Comparison of ENCODE assay signal across 9 cellular contexts in the genomic region with DNA sequence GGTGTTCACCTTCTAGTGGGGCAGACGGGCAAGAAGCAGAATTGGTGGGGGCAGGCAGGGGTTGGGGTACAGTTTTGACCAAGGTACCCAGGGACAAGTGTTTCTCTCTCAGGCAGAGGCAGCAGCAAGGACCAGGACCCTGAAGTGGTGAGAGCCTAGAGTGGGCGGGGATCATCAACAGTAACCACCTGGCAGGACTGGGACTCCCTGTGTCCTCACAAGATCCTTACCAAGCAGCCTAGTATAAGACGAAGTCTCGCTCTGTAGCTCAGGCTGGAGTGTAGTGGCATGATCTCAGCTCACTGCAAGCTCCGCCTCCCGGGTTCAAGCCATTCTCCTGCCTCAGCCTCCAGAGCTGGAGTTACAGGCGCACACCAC. TPM values are rescaled to one million over a fixed set of nuclear protein-coding genes. Genes with fewer than 3 reads are reported as not detected.
DNase-seq lines count a peak whose midpoint lies in the region; FAIRE-seq and TF ChIP-seq lines count a peak whose summit lies in the region.
"Had no signal": no experiment of that assay in that cellular context is flagged by ENCODE, and none has a peak within 500 bp of the region (broad histone marks: within the 10 kb centered on the region; RNA-seq: fewer than 3 reads in every experiment).

No MANE protein-coding gene starts in this region.

- H2BK15ac ChIP-seq in H1 (ENCODE audit: low read length) = peak overlapping the region; percentile 20; the same call in 1 of the 2 replicates

- peaks cover 6 to 8% of the 10 kb centered on the region in 2 experiments for H4K20me1 ChIP-seq in H1 (replicated peaks in 1 of 2; ENCODE audit: control insufficient read depth in 1 of 2, insufficient read depth in 2 of 2, low read length in 2 of 2)

- H4K8ac ChIP-seq in H1 (ENCODE audit: extremely low read depth, insufficient read depth, low read length) = no peak overlapping the region

- TF ChIP-seq RAD21 in H1 (IDR thresholded peaks at IDR 0.05 in 1 of 2, conservative IDR thresholded peaks at IDR 0.05 in 1 of 2; ENCODE audit: low read depth in 2 of 2, low read length in 2 of 2) = no peak

- peak overlapping the region; percentile 89; the same call in 1 of the 2 replicates for H2BK20ac ChIP-seq in H1 (ENCODE audit: low read length)

- H3K23me2 ChIP-seq in H1 (ENCODE audit: low read depth, low read length) = peaks cover 14% of the 10 kb centered on the region

- H3K4ac ChIP-seq in H1 (replicated peaks; ENCODE audit: insufficient read length, low read depth, low read length) = peak overlapping the region; percentile 92

- peaks cover 3 to 45% (median 31%) of the 10 kb centered on the region in 4 experiments for H3K4me1 ChIP-seq in H1 (replicated peaks in 1 of 4; ENCODE audit: control insufficient read depth in 3 of 4, insufficient read depth in 4 of 4, low read length in 3 of 4)

- FAIRE-seq in H1 (lab: Jason Lieb, UNC) = no peak

- H3K36me3 ChIP-seq in H1 (ENCODE audit: control insufficient read depth in 2 of 4, insufficient read depth in 4 of 4, low read length in 3 of 4) = peaks cover 6 to 17% (median 9%) of the 10 kb centered on the region in 4 experiments; a peak in 6 of 8 replicates

- no peak overlapping the region for H3K9ac ChIP-seq in H1 (replicated peaks in 1 of 4; ENCODE audit: extremely low read depth in 1 of 4, low read depth in 3 of 4, low read length in 3 of 4)

- H2BK120ac ChIP-seq in H1 (replicated peaks; ENCODE audit: low read depth, low read length) = peak overlapping the region; percentile 71

- H3K79me2 ChIP-seq in H1 (ENCODE audit: control insufficient read depth in 1 of 2, insufficient read depth in 2 of 2, low read length in 2 of 2) = peaks cover 5 to 15% of the 10 kb centered on the region in 2 experiments; a peak in 3 of 4 replicates

- peak overlapping the region; percentile 98 for H4K91ac ChIP-seq in H1 (replicated peaks; ENCODE audit: insufficient read length, low read length)

- peaks cover 8% of the 10 kb centered on the region; the same call in 1 of the 2 replicates for H3K79me1 ChIP-seq in H1 (ENCODE audit: low read depth, low read length)

- H3K9me3 ChIP-seq in H1 (ENCODE audit: insufficient read depth in 2 of 2, low read depth in 1 of 2, low read length in 1 of 2) = no peaks in the 10 kb centered on the region

- 0 out of 8 replicates have a peak overlapping the region, but pooled peaks of 1 of the 4 experiments have one; percentile 54 for H3K4me3 ChIP-seq in H1 (ENCODE audit: extremely low read depth in 1 of 4, insufficient read depth in 2 of 4, low read depth in 3 of 4, low read length in 4 of 4)

- no peak for TF ChIP-seq CTCF in RWPE1 (conservative IDR thresholded peaks at IDR 0.05; ENCODE audit: low read depth)
- no peak for TF ChIP-seq CTCF in H1 (IDR thresholded peaks at IDR 0.05; ENCODE audit: control extremely low read depth in 1 of 3, insufficient read depth in 1 of 3, low read depth in 1 of 3, low read length in 3 of 3)

- 91% methylated on average over 7 of the region's 7 CpGs; no CpG with 5 or more reads in 1 of the 2 experiments for WGBS in H1 (ENCODE audit: extremely low coverage in 1 of 2, insufficient coverage in 1 of 2, insufficient read length in 1 of 2, insufficient replicate concordance in 2 of 2, low coverage in 1 of 2, low lambda C conversion rate in 2 of 2, missing lambda C conversion rate in 1 of 2), 2 experiments

- peak overlapping the region; percentile 98 for H2BK5ac ChIP-seq in H1 (ENCODE audit: low read depth, low read length)

- no peak overlapping the region for H3K56ac ChIP-seq in H1 (replicated peaks; ENCODE audit: insufficient read length, low read depth, low read length)

- CTCF ChIA-PET in RWPE1 (lab: Yijun Ruan, JAX) (no interaction called here), H1 (lab: Charles Lee; ENCODE audit: partially characterized antibody) (interaction anchor here (1.4 to 1.5 kb wide), 2 partner anchors 14 to 125 kb away, joined by 6 to 9 read pairs; no protein-coding TSS in a partner anchor)

- TF ChIP-seq POLR2A in H1 (IDR thresholded peaks at IDR 0.05; ENCODE audit: control extremely low read depth in 1 of 2, low read depth in 2 of 2, low read length in 2 of 2) = no peak

- H3K27me3 ChIP-seq in H1 (replicated peaks in 1 of 4; ENCODE audit: control insufficient read depth in 3 of 4, extremely low read depth in 1 of 4, insufficient read depth in 3 of 4, low read length in 3 of 4) = no peaks in the 10 kb centered on the region

- H3K27ac ChIP-seq in RWPE1 (peak overlapping the region; percentile 91), H1 (ENCODE audit: low read depth, low read length) (no peak overlapping the region)

- peak overlapping the region; percentile 99 for H3K18ac ChIP-seq in H1 (ENCODE audit: extremely low read depth, low read length)

- peak overlapping the region in 1 of 2 experiments; percentile 95; a peak in 3 of 4 replicates for H3K4me2 ChIP-seq in H1 (ENCODE audit: insufficient read depth in 1 of 2, low read depth in 2 of 2, low read length in 2 of 2)

- H2BK12ac ChIP-seq in H1 (ENCODE audit: low read depth, low read length) = peak overlapping the region; percentile 98; the same call in 1 of the 2 replicates

- H2AFZ ChIP-seq in H1 (ENCODE audit: low read length) = no peak overlapping the region

- 0 out of 2 replicates have a peak overlapping the region, but pooled peaks have one; percentile 95 for H2AK5ac ChIP-seq in H1 (ENCODE audit: low read depth, low read length)

- H3K14ac ChIP-seq in H1 (ENCODE audit: insufficient read length) = no peak overlapping the region

- DNase-seq in NCI-H82 (lab: John Stamatoyannopoulos, UW) = peak; percentile 57
- DNase-seq in NCI-H82 treated with DMSO at 0.1 percent for 48 hours (lab: John Stamatoyannopoulos, UW; ENCODE audit: unreplicated experiment) = no peak
- DNase-seq in RWPE1 (ENCODE audit: low spot score) = no peak
- no peak for DNase-seq in H1 (ENCODE audit: low read depth in 1 of 2, low spot score in 2 of 2)
- peak; percentile 27 for DNase-seq in stimulated activated CD8-positive, alpha-beta memory T cell treated with anti-CD3 and anti-CD28 coated beads, Interleukin-4, amount 100 ng/mL, for 48 hours
- no peak for DNase-seq in NCI-H226
- no peak for DNase-seq in Kasumi-1 (lab: John Stamatoyannopoulos, UW)
- DNase-seq in hypothalamus (lab: John Stamatoyannopoulos, UW) = no peak
- DNase-seq: SIG-M5 had no signal

- H4K5ac ChIP-seq in H1 (ENCODE audit: insufficient read length, low read depth, low read length) = no peak overlapping the region

- POLR2A ChIA-PET in RWPE1 (lab: Yijun Ruan, JAX; ENCODE audit: low non-redundant PET) = no interaction called here
- POLR2A ChIA-PET in H1 (lab: Charles Lee; ENCODE audit: partially characterized antibody) = interaction anchor here (1.3 to 1.8 kb wide), 5 partner anchors 8 to 135 kb away, joined by 3 to 8 read pairs (median 4); no protein-coding TSS in a partner anchor

- no peak for TF ChIP-seq EP300 in H1 (IDR thresholded peaks at IDR 0.05; ENCODE audit: borderline replicate concordance in 1 of 2, low read depth in 2 of 2, low read length in 2 of 2)

- no peak overlapping the region for H3K23ac ChIP-seq in H1 (ENCODE audit: insufficient read length)

TF ChIP-seq in H1, 55 proteins besides CTCF, POLR2A, EP300 and RAD21:
- no peak for TF ChIP-seq PHF8 (conservative IDR thresholded peaks at IDR 0.05; ENCODE audit: low read depth, low read length)
- no peak for TF ChIP-seq BRCA1 (IDR thresholded peaks at IDR 0.05; ENCODE audit: low read depth, low read length)
- no peak for TF ChIP-seq BACH1 (IDR thresholded peaks at IDR 0.05; ENCODE audit: low read length)
- TF ChIP-seq RNF2 (IDR thresholded peaks at IDR 0.05; ENCODE audit: borderline replicate concordance, low read depth, low read length, missing control alignments, poor library complexity, severe bottlenecking) = no peak
- TF ChIP-seq, protein P1, sequence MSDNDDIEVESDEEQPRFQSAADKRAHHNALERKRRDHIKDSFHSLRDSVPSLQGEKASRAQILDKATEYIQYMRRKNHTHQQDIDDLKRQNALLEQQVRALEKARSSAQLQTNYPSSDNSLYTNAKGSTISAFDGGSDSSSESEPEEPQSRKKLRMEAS (IDR thresholded peaks at IDR 0.05) = no peak
- TF ChIP-seq EZH2 (IDR thresholded peaks at IDR 0.05; ENCODE audit: low read depth, low read length, severe bottlenecking) = no peak

RNA-seq across cellular contexts. Expression of a gene that starts 3.2 kb away (rescaled TPM):
- 80.1 and 89.7 TPM in 2 replicates for total RNA-seq in H1 (2021; fragmentation: NEBNext Ultra II Directional; extraction: Animal tissue kit (Norgen Biotek cat#: 25700))
- polyA plus RNA-seq in H1 (2011; rRNA removed) = 78.0 and 105 TPM in 2 replicates
- polyA plus RNA-seq in H1 (2011; cell fraction: cytosol; rRNA removed) = 93.5 TPM
- polyA plus RNA-seq in H1 (2011; cell fraction: nucleus; rRNA removed) = 230 TPM
- 68.6 to 97.3 TPM (median 83.2 TPM) in 4 replicates for polyA plus RNA-seq in H1 (2012, experiment 1 of 2)
- polyA plus RNA-seq in H1 (2012, experiment 2 of 2) = 59.0 TPM
- polyA plus RNA-seq in H1 (2013, experiment 1 of 2) = 44.9 TPM
- polyA plus RNA-seq in H1 (2013, experiment 2 of 2) = 41.0 TPM
- polyA minus RNA-seq in H1 (2011; rRNA and poly(A)+ RNA removed) = 37.6 and 56.0 TPM in 2 replicates
- polyA minus RNA-seq in H1 (2011; cell fraction: cytosol; rRNA and poly(A)+ RNA removed) = 57.0 TPM
- 65.2 TPM for polyA minus RNA-seq in H1 (2011; cell fraction: nucleus; rRNA and poly(A)+ RNA removed)

RNA-seq across cellular contexts. Expression of a gene that starts 57.4 kb away (rescaled TPM):
- total RNA-seq in H1 (2021; fragmentation: NEBNext Ultra II Directional; extraction: Animal tissue kit (Norgen Biotek cat#: 25700)) = 45.6 and 45.7 TPM in 2 replicates
- 15.0 and 38.8 TPM in 2 replicates for polyA plus RNA-seq in H1 (2011; rRNA removed)
- polyA plus RNA-seq in H1 (2011; cell fraction: cytosol; rRNA removed) = 15.5 TPM
- 150 TPM for polyA plus RNA-seq in H1 (2011; cell fraction: nucleus; rRNA removed)
- polyA plus RNA-seq in H1 (2012, experiment 1 of 2) = 40.9 to 51.5 TPM (median 46.7 TPM) in 4 replicates
- polyA plus RNA-seq in H1 (2012, experiment 2 of 2) = 15.0 TPM
- polyA plus RNA-seq in H1 (2013, experiment 1 of 2) = 33.1 TPM
- 28.8 TPM for polyA plus RNA-seq in H1 (2013, experiment 2 of 2)
- 5.0 and 9.8 TPM in 2 replicates for polyA minus RNA-seq in H1 (2011; rRNA and poly(A)+ RNA removed)
- polyA minus RNA-seq in H1 (2011; cell fraction: cytosol; rRNA and poly(A)+ RNA removed) = 72.5 TPM
- polyA minus RNA-seq in H1 (2011; cell fraction: nucleus; rRNA and poly(A)+ RNA removed) = 26.2 TPM

Comparison
In these comparisons a context has a peak if more than half of its experiments do, and no peak if none do; other contexts are left out.
1. DNase-seq: peak in NCI-H82 (single experiment) and stimulated activated CD8-positive, alpha-beta memory T cell treated with anti-CD3 and anti-CD28 coated beads, Interleukin-4, amount 100 ng/mL, for 48 hours (single experiment); none in NCI-H82 treated with DMSO at 0.1 percent for 48 hours (single experiment), RWPE1 (single experiment), H1 (0 of 2), NCI-H226 (single experiment), Kasumi-1 (0 of 2) and hypothalamus (0 of 51).